Comparison of ENCODE assay signal across 4 cellular contexts in genomic region chr12:7918268-7918590, GRCh38. TPM values are rescaled to one million over a fixed set of nuclear protein-coding genes. Genes with fewer than 3 reads are reported as not detected.
"Had no signal": no experiment of that assay in that cellular context is flagged by ENCODE, and none has a peak within 500 bp of the region (broad histone marks: within the 10 kb centered on the region; RNA-seq: fewer than 3 reads in every experiment).

No MANE protein-coding gene starts in this region.

RNA-seq across cellular contexts. Expression of gene SLC2A14, which starts 45.5 kb away (rescaled TPM):
- total RNA-seq: bronchial epithelial cell; Right ventricle myocardium superior; T-helper 2 cell treated with Interferon-gamma antibody and Interleukin-4, amounts not matched to agents 100 ng/mL and 5 ng/mL, for 36 hours had no signal
- polyA plus RNA-seq: IgD-negative memory B cell had no signal
